24 cellular contexts compared by ENCODE assay signal in the genomic region with DNA sequence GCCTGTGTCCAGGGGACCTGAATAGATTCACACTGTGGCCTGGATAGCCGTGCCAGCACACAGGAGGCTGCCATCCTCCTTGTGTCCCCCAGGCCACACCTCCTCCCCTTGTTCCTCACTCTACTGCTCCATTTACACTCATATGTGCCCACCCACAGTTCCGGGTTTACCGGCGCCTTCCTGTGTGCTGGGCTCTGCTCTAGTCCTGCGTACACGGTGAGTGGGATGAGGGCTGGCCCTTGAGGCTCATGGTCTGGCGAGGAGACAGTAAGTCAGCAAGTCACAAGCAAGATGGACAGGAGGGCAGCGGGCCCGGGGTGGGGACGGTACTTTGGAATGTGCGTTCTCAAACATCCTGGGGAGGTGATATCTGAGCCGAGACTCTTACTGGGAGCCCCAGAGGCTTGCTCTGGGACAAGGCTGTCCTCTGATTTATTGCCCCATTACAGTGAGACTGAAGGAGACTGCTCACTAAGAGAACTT. TPM values are rescaled to one million over a fixed set of nuclear protein-coding genes. Genes with fewer than 3 reads are reported as not detected.
"Had no signal": no experiment of that assay in that cellular context is flagged by ENCODE, and none has a peak within 500 bp of the region (broad histone marks: within the 10 kb centered on the region; RNA-seq: fewer than 3 reads in every experiment).

No MANE protein-coding gene starts in this region.

- H3K27ac ChIP-seq: ascending aorta, breast epithelium, epithelial cell of prostate, gastrocnemius medialis, heart left ventricle, ovary, sigmoid colon, thoracic aorta had no signal

- ATAC-seq: activated naive CD8-positive, alpha-beta T cell treated with anti-CD3 and anti-CD28 coated beads, Interleukin-2, amount 50 U/mL, for 24 hours; activated T-helper 17 cell treated with anti-CD3 and anti-CD28 coated beads, Interleukin-2, amount 50 U/mL, for 72 hours; effector memory CD8-positive, alpha-beta T cell; gastrocnemius medialis; heart left ventricle; left colon had no signal

- H3K4me3 ChIP-seq: ascending aorta, breast epithelium, gastrocnemius medialis, heart left ventricle, ovary, sigmoid colon, thoracic aorta had no signal

- H3K36me3 ChIP-seq: ascending aorta, breast epithelium, gastrocnemius medialis, heart left ventricle, ovary, sigmoid colon, thoracic aorta had no signal

- H3K27me3 ChIP-seq: ascending aorta, breast epithelium, gastrocnemius medialis, heart left ventricle, ovary, sigmoid colon had no signal

- H3K4me1 ChIP-seq: ascending aorta, breast epithelium, gastrocnemius medialis, sigmoid colon had no signal

- FAIRE-seq: urothelium cell line had no signal

- H3K4me3 Mint-ChIP-seq: activated CD4-positive, alpha-beta T cell treated with anti-CD3 and anti-CD28 coated beads, Interleukin-2, amount 10 ng/mL, durations not matched to agents 7 days and 5 days; activated naive CD4-positive, alpha-beta T cell treated with anti-CD3 and anti-CD28 coated beads for 36 hours; activated naive CD8-positive, alpha-beta T cell treated with anti-CD3 and anti-CD28 coated beads, Interleukin-2, amount 50 U/mL, for 24 hours; activated T-helper 17 cell treated with anti-CD3 and anti-CD28 coated beads, Interleukin-2, amount 50 U/mL, for 72 hours; effector memory CD8-positive, alpha-beta T cell; natural killer cell treated with Interleukin-12 subunit alpha and Interleukin-12 subunit beta and Interleukin-15 and Interleukin-18, amount 100 ng/mL, for 72 hours had no signal

- H3K36me3 Mint-ChIP-seq: natural killer cell treated with Interleukin-12 subunit alpha and Interleukin-12 subunit beta and Interleukin-15 and Interleukin-18, amount 100 ng/mL, for 72 hours had no signal

- H3K4me1 Mint-ChIP-seq: activated CD4-positive, alpha-beta T cell treated with anti-CD3 and anti-CD28 coated beads, Interleukin-2, amount 10 ng/mL, durations not matched to agents 7 days and 5 days; activated naive CD8-positive, alpha-beta T cell treated with anti-CD3 and anti-CD28 coated beads, Interleukin-2, amount 50 U/mL, for 24 hours; activated T-helper 17 cell treated with anti-CD3 and anti-CD28 coated beads, Interleukin-2, amount 50 U/mL, for 72 hours had no signal

- H3K9me3 ChIP-seq: ascending aorta, breast epithelium, gastrocnemius medialis, heart left ventricle, ovary, sigmoid colon, thoracic aorta had no signal

- H3K27ac Mint-ChIP-seq: activated CD4-positive, alpha-beta T cell treated with anti-CD3 and anti-CD28 coated beads, Interleukin-2, amount 10 ng/mL, durations not matched to agents 7 days and 5 days; activated naive CD4-positive, alpha-beta T cell treated with anti-CD3 and anti-CD28 coated beads for 36 hours; activated naive CD8-positive, alpha-beta T cell treated with anti-CD3 and anti-CD28 coated beads, Interleukin-2, amount 50 U/mL, for 24 hours; activated T-helper 17 cell treated with anti-CD3 and anti-CD28 coated beads, Interleukin-2, amount 50 U/mL, for 72 hours; effector memory CD8-positive, alpha-beta T cell; natural killer cell treated with Interleukin-12 subunit alpha and Interleukin-12 subunit beta and Interleukin-15 and Interleukin-18, amount 100 ng/mL, for 72 hours had no signal

- H3K9me3 Mint-ChIP-seq: activated CD4-positive, alpha-beta T cell treated with anti-CD3 and anti-CD28 coated beads, Interleukin-2, amount 10 ng/mL, durations not matched to agents 7 days and 5 days; activated naive CD4-positive, alpha-beta T cell treated with anti-CD3 and anti-CD28 coated beads for 36 hours; activated naive CD8-positive, alpha-beta T cell treated with anti-CD3 and anti-CD28 coated beads, Interleukin-2, amount 50 U/mL, for 24 hours; activated T-helper 17 cell treated with anti-CD3 and anti-CD28 coated beads, Interleukin-2, amount 50 U/mL, for 72 hours; natural killer cell treated with Interleukin-12 subunit alpha and Interleukin-12 subunit beta and Interleukin-15 and Interleukin-18, amount 100 ng/mL, for 72 hours had no signal

- DNase-seq: activated CD4-positive, alpha-beta T cell treated with anti-CD3 and anti-CD28 coated beads, Interleukin-2, amount 10 ng/mL, durations not matched to agents 7 days and 5 days; activated CD4-positive, CD25-positive, alpha-beta regulatory T cell; activated CD8-positive, alpha-beta memory T cell treated with anti-CD3 and anti-CD28 coated beads for 24 hours; activated naive CD4-positive, alpha-beta T cell treated with anti-CD3 and anti-CD28 coated beads for 36 hours; activated naive CD8-positive, alpha-beta T cell treated with anti-CD3 and anti-CD28 coated beads, Interleukin-2, amount 50 U/mL, for 24 hours; cerebellar nuclear complex; dermis blood vessel endothelial cell; effector memory CD8-positive, alpha-beta T cell; gastrocnemius medialis; heart left ventricle; left colon; ovary; sigmoid colon; stimulated activated CD4-positive, alpha-beta T cell treated with anti-CD3 and anti-CD28 coated beads, Interleukin-12 subunit alpha, Interleukin-12 subunit beta, amount 100 ng/mL, for 4 hours; stimulated activated CD4-positive, alpha-beta T cell treated with anti-CD3 and anti-CD28 coated beads, Interleukin-2, amount 100 ng/mL, for 24 hours had no signal

RNA-seq across cellular contexts. Expression of a gene that starts 32.4 kb away (rescaled TPM):
- total RNA-seq: activated CD4-positive, alpha-beta T cell treated with anti-CD3 and anti-CD28 coated beads, Interleukin-2, amount 10 ng/mL, durations not matched to agents 7 days and 5 days; activated naive CD4-positive, alpha-beta T cell treated with anti-CD3 and anti-CD28 coated beads for 36 hours; activated T-helper 17 cell treated with anti-CD3 and anti-CD28 coated beads, Interleukin-2, amount 50 U/mL, for 72 hours; ascending aorta; dermis blood vessel endothelial cell; gastrocnemius medialis; heart left ventricle; left colon; natural killer cell treated with Interleukin-12 subunit alpha and Interleukin-12 subunit beta and Interleukin-15 and Interleukin-18, amount 100 ng/mL, for 72 hours; pulmonary artery endothelial cell; T-helper 2 cell treated with Interferon-gamma antibody and Interleukin-4, amounts not matched to agents 100 ng/mL and 5 ng/mL, for 36 hours had no signal
